In genomic region chr3:192864943-192865342, GRCh38 we compare ENCODE assay signal across 12 cellular contexts. TPM values are rescaled to one million over a fixed set of nuclear protein-coding genes. Genes with fewer than 3 reads are reported as not detected.
DNase-seq lines count a peak whose midpoint lies in the region; ATAC-seq and TF ChIP-seq lines count a peak whose summit lies in the region.
"Had no signal": no experiment of that assay in that cellular context is flagged by ENCODE, and none has a peak within 500 bp of the region (broad histone marks: within the 10 kb centered on the region; RNA-seq: fewer than 3 reads in every experiment).

No MANE protein-coding gene starts in this region.

- peaks cover 3% of the 10 kb centered on the region for H3K9me3 Mint-ChIP-seq in progenitor cell of endocrine pancreas (ENCODE audit: low read depth)
- H3K9me3 Mint-ChIP-seq: activated naive CD4-positive, alpha-beta T cell treated with anti-CD3 and anti-CD28 coated beads, Interleukin-2, amount 50 U/mL, for 24 hours; naive thymus-derived CD8-positive, alpha-beta T cell had no signal

- WGBS in mesendoderm (ENCODE audit: extremely low coverage, insufficient coverage, low lambda C conversion rate) = no CpG with 5 or more reads among the region's 3 CpGs

- peaks cover 20% of the 10 kb centered on the region for H3K79me1 ChIP-seq in mesendoderm (ENCODE audit: low read length)

- no peak overlapping the region for H3K23ac ChIP-seq in mesendoderm (ENCODE audit: low read length)

- no peak overlapping the region for H2BK5ac ChIP-seq in mesendoderm (ENCODE audit: low read length)

- H2AK5ac ChIP-seq in mesendoderm (ENCODE audit: low read length) = no peak overlapping the region

- peaks cover 2% of the 10 kb centered on the region for H3K4me1 Mint-ChIP-seq in progenitor cell of endocrine pancreas (ENCODE audit: low read depth)

- H3K4me2 ChIP-seq in BLaER1 treated with 17β-estradiol and CSF1 and Interleukin-3, amounts not matched to agents 10 nM and 100 nM = peak overlapping the region in 8 of 11 experiments; percentile 9 to 44 (median 24); a peak in 12 of 22 replicates
- no peak overlapping the region for H3K4me2 ChIP-seq in mesendoderm (ENCODE audit: low read length)

- peaks cover 0 to 10% (median 7%) of the 10 kb centered on the region in 10 experiments; a peak in 9 of 20 replicates for H3K4me1 ChIP-seq in BLaER1 treated with 17β-estradiol and CSF1 and Interleukin-3, amounts not matched to agents 10 nM and 100 nM
- H3K4me1 ChIP-seq in mesendoderm (ENCODE audit: control insufficient read depth, low read depth, low read length) = peaks cover 6% of the 10 kb centered on the region

- no peaks in the 10 kb centered on the region for H3K27me3 ChIP-seq in BLaER1 treated with 17β-estradiol and CSF1 and Interleukin-3, amounts not matched to agents 10 nM and 100 nM
- H3K27me3 ChIP-seq in mesendoderm (ENCODE audit: insufficient read depth, low read length, poor library complexity) = no peaks in the 10 kb centered on the region
- H3K27me3 ChIP-seq: MG63 had no signal

- no peak overlapping the region for H3K27ac Mint-ChIP-seq in progenitor cell of endocrine pancreas
- H3K27ac Mint-ChIP-seq: activated naive CD4-positive, alpha-beta T cell treated with anti-CD3 and anti-CD28 coated beads, Interleukin-2, amount 50 U/mL, for 24 hours had no signal

- H3K4me3 ChIP-seq in BLaER1 treated with 17β-estradiol and CSF1 and Interleukin-3, amounts not matched to agents 10 nM and 100 nM = no peak overlapping the region
- no peak overlapping the region for H3K4me3 ChIP-seq in mesendoderm (ENCODE audit: low read length)
- H3K4me3 ChIP-seq: MG63 had no signal

- ATAC-seq in GM19452 (IDR thresholded peaks at IDR 0.05; ENCODE audit: unreplicated experiment) = peak; percentile 74
- ATAC-seq in HG03108 (IDR thresholded peaks at IDR 0.05; ENCODE audit: unreplicated experiment) = peak; percentile 66
- ATAC-seq: naive thymus-derived CD8-positive, alpha-beta T cell had no signal

- no peak overlapping the region for H4K5ac ChIP-seq in mesendoderm (ENCODE audit: low read length)

- no peak overlapping the region for H3K4ac ChIP-seq in mesendoderm (ENCODE audit: low read depth, low read length)

- TF ChIP-seq CTCF in progenitor cell of endocrine pancreas (IDR thresholded peaks at IDR 0.05; ENCODE audit: unreplicated experiment) = no peak

- H3K18ac ChIP-seq in mesendoderm (ENCODE audit: low read length) = no peak overlapping the region

- no peak overlapping the region for H3K56ac ChIP-seq in mesendoderm (ENCODE audit: low read length)

- H3K27ac ChIP-seq in BLaER1 treated with 17β-estradiol and CSF1 and Interleukin-3, amounts not matched to agents 10 nM and 100 nM = no peak overlapping the region
- H3K27ac ChIP-seq in mesendoderm (ENCODE audit: low read depth, low read length) = no peak overlapping the region
- H3K27ac ChIP-seq: epithelial cell of prostate had no signal

- no peaks in the 10 kb centered on the region for H4K20me1 ChIP-seq in BLaER1 treated with 17β-estradiol and CSF1 and Interleukin-3, amounts not matched to agents 10 nM and 100 nM

- no peak overlapping the region for H2BK15ac ChIP-seq in mesendoderm (replicated peaks; ENCODE audit: low read depth)

- no peak overlapping the region for H3K9ac ChIP-seq in BLaER1 treated with 17β-estradiol and CSF1 and Interleukin-3, amounts not matched to agents 10 nM and 100 nM
- no peak overlapping the region for H3K9ac ChIP-seq in mesendoderm (ENCODE audit: low read length)

- H2BK120ac ChIP-seq in mesendoderm (ENCODE audit: low read depth, low read length) = no peak overlapping the region

- H3K27me3 Mint-ChIP-seq in progenitor cell of endocrine pancreas = no peaks in the 10 kb centered on the region
- H3K27me3 Mint-ChIP-seq: activated naive CD4-positive, alpha-beta T cell treated with anti-CD3 and anti-CD28 coated beads, Interleukin-2, amount 50 U/mL, for 24 hours had no signal

- H3K36me3 Mint-ChIP-seq in progenitor cell of endocrine pancreas (ENCODE audit: insufficient read depth) = peaks cover 6% of the 10 kb centered on the region
- H3K36me3 Mint-ChIP-seq: activated naive CD4-positive, alpha-beta T cell treated with anti-CD3 and anti-CD28 coated beads, Interleukin-2, amount 50 U/mL, for 24 hours; naive thymus-derived CD8-positive, alpha-beta T cell had no signal

- peak; percentile 41 for DNase-seq in fibroblast of peridontal ligament (ENCODE audit: extremely low read depth)
- no peak for DNase-seq in progenitor cell of endocrine pancreas (ENCODE audit: low spot score, unreplicated experiment)
- DNase-seq in stimulated activated CD4-positive, alpha-beta T cell treated with anti-CD3 and anti-CD28 coated beads, Interleukin-2, amount 100 ng/mL, for 24 hours = no peak
- DNase-seq in mesendoderm = no peak
- no peak for DNase-seq in foreskin melanocyte
- DNase-seq: MG63; naive thymus-derived CD8-positive, alpha-beta T cell had no signal

- no peaks in the 10 kb centered on the region for H3K36me3 ChIP-seq in BLaER1 treated with 17β-estradiol and CSF1 and Interleukin-3, amounts not matched to agents 10 nM and 100 nM
- H3K36me3 ChIP-seq in mesendoderm (ENCODE audit: control insufficient read depth, insufficient read depth, low read length) = no peaks in the 10 kb centered on the region

- no peak overlapping the region for H3K4me3 Mint-ChIP-seq in progenitor cell of endocrine pancreas (ENCODE audit: low read depth)
- H3K4me3 Mint-ChIP-seq: activated naive CD4-positive, alpha-beta T cell treated with anti-CD3 and anti-CD28 coated beads, Interleukin-2, amount 50 U/mL, for 24 hours; naive thymus-derived CD8-positive, alpha-beta T cell had no signal

- H3K9me3 ChIP-seq in BLaER1 treated with 17β-estradiol and CSF1 and Interleukin-3, amounts not matched to agents 10 nM and 100 nM (replicated peaks in 1 of 11) = peaks cover 0 to 6% (median 0%) of the 10 kb centered on the region in 11 experiments; a peak in 2 of 22 replicates

- peaks cover 41% of the 10 kb centered on the region for H3K79me2 ChIP-seq in mesendoderm (ENCODE audit: control insufficient read depth, insufficient read depth, low read length)

- H4K8ac ChIP-seq in mesendoderm (ENCODE audit: low read depth, low read length) = no peak overlapping the region

RNA-seq across cellular contexts. Expression of gene MB21D2, which starts 52.7 kb away (rescaled TPM):
- total RNA-seq in progenitor cell of endocrine pancreas = 12.5 and 13.4 TPM in 2 replicates
- polyA plus RNA-seq in mesendoderm (2013, experiment 1 of 2) = 19.5 TPM
- 19.5 TPM for polyA plus RNA-seq in mesendoderm (2013, experiment 2 of 2)
